In genomic region chr17:29570521-29570920, GRCh38 we compare ENCODE assay signal across 11 cellular contexts. TPM values are rescaled to one million over a fixed set of nuclear protein-coding genes. Genes with fewer than 3 reads are reported as not detected.
DNase-seq lines count a peak whose midpoint lies in the region; ATAC-seq and TF ChIP-seq lines count a peak whose summit lies in the region.
"Had no signal": no experiment of that assay in that cellular context is flagged by ENCODE, and none has a peak within 500 bp of the region (broad histone marks: within the 10 kb centered on the region; RNA-seq: fewer than 3 reads in every experiment).

No MANE protein-coding gene starts in this region.

- CTCF ChIA-PET in CD8-positive, alpha-beta memory T cell (lab: Charles Lee) = interaction anchor here (6.6 to 26.2 kb wide), 4 partner anchors 9 to 200 kb away, joined by 46 to 436 read pairs (median 97); partner anchors contain the start of gene ANKRD13B

- no peaks in the 10 kb centered on the region for H3K9me3 Mint-ChIP-seq in CD8-positive, alpha-beta memory T cell
- H3K9me3 Mint-ChIP-seq in endodermal cell = no peaks in the 10 kb centered on the region

- peak overlapping the region; percentile 12 to 89 (median 59) for H3K4me3 Mint-ChIP-seq in CD8-positive, alpha-beta memory T cell
- no peak overlapping the region for H3K4me3 Mint-ChIP-seq in endodermal cell

- intact Hi-C loops in sciatic nerve (cut with DNase I) = no loop called here

- no peak for TF ChIP-seq CTCF in endodermal cell (conservative IDR thresholded peaks at IDR 0.05)

- ATAC-seq in sciatic nerve = no peak
- ATAC-seq in HG03097 (IDR thresholded peaks at IDR 0.05; ENCODE audit: low FRiP score, unreplicated experiment) = no peak
- no peak for ATAC-seq in GM19035 (IDR thresholded peaks at IDR 0.05; ENCODE audit: unreplicated experiment)

- POLR2A ChIA-PET in CD8-positive, alpha-beta memory T cell (lab: Charles Lee) = no interaction called here

- WGBS in endodermal cell (ENCODE audit: insufficient coverage in 1 of 2, insufficient read length in 1 of 2), 2 experiments = 91 to 99% methylated on average over 6 to 7 of the region's 7 CpGs

- H3K4me3 ChIP-seq in CD8-positive, alpha-beta memory T cell (ENCODE audit: low read length) = no peak overlapping the region
- no peak overlapping the region for H3K4me3 ChIP-seq in endodermal cell (ENCODE audit: low read length)

- peaks cover 19 to 28% (median 22%) of the 10 kb centered on the region in 3 donors for H3K4me1 Mint-ChIP-seq in CD8-positive, alpha-beta memory T cell
- peaks cover 10% of the 10 kb centered on the region for H3K4me1 Mint-ChIP-seq in endodermal cell

- H3K27ac Mint-ChIP-seq in CD8-positive, alpha-beta memory T cell = peak overlapping the region in 4 of 8 donors; percentile 3 to 81 (median 55)
- no peak overlapping the region for H3K27ac Mint-ChIP-seq in endodermal cell

- no peaks in the 10 kb centered on the region for H3K9me3 ChIP-seq in CD8-positive, alpha-beta memory T cell (ENCODE audit: low read length)
- H3K9me3 ChIP-seq in endodermal cell (ENCODE audit: control insufficient read depth, low read length) = no peaks in the 10 kb centered on the region

- H3K4me1 ChIP-seq in CD8-positive, alpha-beta memory T cell (ENCODE audit: insufficient read depth, low read length) = peaks cover 11% of the 10 kb centered on the region
- H3K4me1 ChIP-seq in endodermal cell (ENCODE audit: control insufficient read depth, insufficient read depth, low read length) = no peaks in the 10 kb centered on the region

- H3K36me3 ChIP-seq in CD8-positive, alpha-beta memory T cell (ENCODE audit: insufficient read depth, low read length) = no peaks in the 10 kb centered on the region
- H3K36me3 ChIP-seq in endodermal cell (ENCODE audit: control insufficient read depth, insufficient read depth, low read length) = peaks cover 16% of the 10 kb centered on the region

- no peaks in the 10 kb centered on the region for H3K27me3 ChIP-seq in CD8-positive, alpha-beta memory T cell (ENCODE audit: insufficient read depth, low read length, poor library complexity, severe bottlenecking)
- peaks cover 23% of the 10 kb centered on the region for H3K27me3 ChIP-seq in endodermal cell (ENCODE audit: control insufficient read depth, insufficient read depth, low read length, poor library complexity, severe bottlenecking)

- H3K36me3 Mint-ChIP-seq in CD8-positive, alpha-beta memory T cell = peaks cover 0 to 34% (median 0%) of the 10 kb centered on the region in 3 donors
- peaks cover 8% of the 10 kb centered on the region for H3K36me3 Mint-ChIP-seq in endodermal cell (ENCODE audit: low read depth)

- H3K27ac ChIP-seq in CD8-positive, alpha-beta memory T cell (ENCODE audit: low read depth, low read length) = no peak overlapping the region
- H3K27ac ChIP-seq in endodermal cell (ENCODE audit: low read depth, low read length) = no peak overlapping the region

- peak in 1 of 5 donors; percentile 16 for DNase-seq in CD8-positive, alpha-beta memory T cell
- DNase-seq in SK-MEL-5 (ENCODE audit: low read depth, low spot score) = peak; percentile 68
- DNase-seq in endodermal cell = peak; percentile 32
- peak; percentile 56 for DNase-seq in sciatic nerve (ENCODE audit: low spot score)
- no peak for DNase-seq in AML-193 (lab: John Stamatoyannopoulos, UW)
- DNase-seq: DMS153, Karpas-422, NCI-H2081 treated with DMSO at 0.1 percent for 48 hours, small intestine had no signal

- in situ Hi-C loops in SK-MEL-5 (cut with HindIII; ENCODE audit: low pct_unique_long_range_greater_than_20kb, low sequenced_read_pairs) = no loop called here

- no peaks in the 10 kb centered on the region for H3K27me3 Mint-ChIP-seq in CD8-positive, alpha-beta memory T cell
- H3K27me3 Mint-ChIP-seq in endodermal cell (ENCODE audit: insufficient read depth) = peaks cover 37% of the 10 kb centered on the region

- H3K9ac ChIP-seq in endodermal cell (ENCODE audit: extremely low read depth, low read length, poor library complexity, severe bottlenecking) = no peak overlapping the region

RNA-seq across cellular contexts. Expression of gene TP53I13, which starts 2.0 kb away (rescaled TPM):
- 10 to 100 TPM; 71.3 to 75.5 TPM for total RNA-seq in CD8-positive, alpha-beta memory T cell
- 33.1 TPM for polyA plus RNA-seq in CD8-positive, alpha-beta memory T cell
- 54.9 and 71.5 TPM in 2 replicates for total RNA-seq in SK-MEL-5 (2014; rRNA removed; shearing (Covaris generic))
- polyA plus RNA-seq in SK-MEL-5 (2015; cell fraction: cytosol; rRNA removed) = 96.2 and 112 TPM in 2 replicates
- polyA plus RNA-seq in SK-MEL-5 (2015; cell fraction: nucleus; rRNA removed) = 56.2 and 78.7 TPM in 2 replicates
- total RNA-seq in endodermal cell = 10 to 100 TPM; 21.7 to 31.0 TPM
- polyA plus RNA-seq in endodermal cell (2013, experiment 1 of 2) = 34.6 TPM
- 33.7 TPM for polyA plus RNA-seq in endodermal cell (2013, experiment 2 of 2)
- total RNA-seq in sciatic nerve = 39.9 TPM

RNA-seq across cellular contexts. Expression of gene ABHD15, which starts 3.7 kb away (rescaled TPM):
- total RNA-seq in CD8-positive, alpha-beta memory T cell = 10 to 100 TPM; 18.3 to 19.3 TPM
- polyA plus RNA-seq in CD8-positive, alpha-beta memory T cell = 22.6 TPM
- 11.5 and 12.4 TPM in 2 replicates for total RNA-seq in SK-MEL-5 (2014; rRNA removed; shearing (Covaris generic))
- polyA plus RNA-seq in SK-MEL-5 (2015; cell fraction: cytosol; rRNA removed) = 15.2 and 15.5 TPM in 2 replicates
- polyA plus RNA-seq in SK-MEL-5 (2015; cell fraction: nucleus; rRNA removed) = 7.3 and 10.2 TPM in 2 replicates
- total RNA-seq in endodermal cell (1 to 10 TPM; 1.4 to 2.1 TPM), sciatic nerve (11.1 TPM)
- polyA plus RNA-seq in endodermal cell (2013, experiment 1 of 2) = 1.9 TPM
- 1.4 TPM for polyA plus RNA-seq in endodermal cell (2013, experiment 2 of 2)

RNA-seq across cellular contexts. Expression of gene GIT1, which starts 18.9 kb away (rescaled TPM):
- 10 to 100 TPM; 69.7 to 69.8 TPM for total RNA-seq in CD8-positive, alpha-beta memory T cell
- polyA plus RNA-seq in CD8-positive, alpha-beta memory T cell = 25.7 TPM
- total RNA-seq in SK-MEL-5 (2014; rRNA removed; shearing (Covaris generic)) = 32.0 and 36.6 TPM in 2 replicates
- 86.2 and 108 TPM in 2 replicates for polyA plus RNA-seq in SK-MEL-5 (2015; cell fraction: cytosol; rRNA removed)
- 120 and 125 TPM in 2 replicates for polyA plus RNA-seq in SK-MEL-5 (2015; cell fraction: nucleus; rRNA removed)
- total RNA-seq in endodermal cell = 10 to 100 TPM; 45.0 to 61.8 TPM
- polyA plus RNA-seq in endodermal cell (2013, experiment 1 of 2) = 47.1 TPM
- polyA plus RNA-seq in endodermal cell (2013, experiment 2 of 2) = 48.9 TPM
- 93.8 TPM for total RNA-seq in sciatic nerve

RNA-seq across cellular contexts. Expression of gene ANKRD13B, which starts 22.4 kb away (rescaled TPM):
- total RNA-seq in CD8-positive, alpha-beta memory T cell = 10 to 100 TPM; 20.8 to 21.8 TPM
- polyA plus RNA-seq in CD8-positive, alpha-beta memory T cell = 0.35 TPM
- 3.0 and 5.3 TPM in 2 replicates for total RNA-seq in SK-MEL-5 (2014; rRNA removed; shearing (Covaris generic))
- polyA plus RNA-seq in SK-MEL-5 (2015; cell fraction: cytosol; rRNA removed) = 9.4 and 10.3 TPM in 2 replicates
- 49.9 and 69.6 TPM in 2 replicates for polyA plus RNA-seq in SK-MEL-5 (2015; cell fraction: nucleus; rRNA removed)
- total RNA-seq in endodermal cell (1 to 10 TPM; 2.2 to 2.6 TPM), sciatic nerve (22.4 TPM)
- 36.5 TPM for polyA plus RNA-seq in endodermal cell (2013, experiment 1 of 2)
- 28.4 TPM for polyA plus RNA-seq in endodermal cell (2013, experiment 2 of 2)

RNA-seq across cellular contexts. Expression of gene CORO6, which starts 52.2 kb away (rescaled TPM):
- 1 to 10 TPM; 2.5 to 2.9 TPM for total RNA-seq in CD8-positive, alpha-beta memory T cell
- 0.17 TPM for polyA plus RNA-seq in CD8-positive, alpha-beta memory T cell
- 0.13 and 0.21 TPM in 2 replicates for total RNA-seq in SK-MEL-5 (2014; rRNA removed; shearing (Covaris generic))
- polyA plus RNA-seq in SK-MEL-5 (2015; cell fraction: cytosol; rRNA removed) = 0.07 and 0.08 TPM in 2 replicates
- polyA plus RNA-seq in SK-MEL-5 (2015; cell fraction: nucleus; rRNA removed) = 7.9 and 10.8 TPM in 2 replicates
- under 1 TPM; 0.86 to 1.00 TPM for total RNA-seq in endodermal cell
- 6.2 TPM for polyA plus RNA-seq in endodermal cell (2013, experiment 1 of 2)
- 5.3 TPM for polyA plus RNA-seq in endodermal cell (2013, experiment 2 of 2)
- 21.5 TPM for total RNA-seq in sciatic nerve

Comparison
In these comparisons a context has a peak if more than half of its experiments do, and no peak if none do; other contexts are left out.
1. DNase-seq: peak in SK-MEL-5 (single experiment), endodermal cell (single experiment) and sciatic nerve (single experiment); none in AML-193 (0 of 2).